In the genomic region with DNA sequence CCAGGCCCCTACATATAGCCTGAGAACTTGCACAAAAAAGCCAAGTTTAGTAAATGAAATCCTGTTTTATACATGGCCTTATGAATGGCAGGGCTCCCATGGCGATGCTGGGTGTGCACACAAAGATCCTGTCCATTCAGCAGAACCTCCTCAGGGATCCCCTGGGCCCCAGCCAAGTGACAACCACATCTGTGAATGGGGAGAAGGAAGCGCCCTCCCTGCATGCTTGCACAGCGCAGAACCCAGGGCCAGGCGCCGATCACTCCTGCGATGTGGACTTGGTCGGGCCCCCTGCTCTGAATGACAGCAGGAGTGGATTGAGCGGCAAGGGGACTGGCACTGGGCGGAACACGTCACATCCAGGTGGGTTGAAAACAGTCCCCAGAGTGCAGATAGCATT, we compare ENCODE assay signal across 19 cellular contexts. TPM values are rescaled to one million over a fixed set of nuclear protein-coding genes. Genes with fewer than 3 reads are reported as not detected.
A peak's percentile ranks its signal among the peaks of the same experiment; 100 is the strongest.
DNase-seq lines count a peak whose midpoint lies in the region; ATAC-seq and TF ChIP-seq lines count a peak whose summit lies in the region.
"Had no signal": no experiment of that assay in that cellular context is flagged by ENCODE, and none has a peak within 500 bp of the region (broad histone marks: within the 10 kb centered on the region; RNA-seq: fewer than 3 reads in every experiment).

No MANE protein-coding gene starts in this region.

- 51 to 56% methylated on average over 10 of the region's 10 CpGs for WGBS in heart right ventricle, 2 donors

- H3K36me3 ChIP-seq in heart right ventricle, result peaks cover 0 to 6% (median 0%) of the 10 kb centered on the region in 9 donors
- H3K36me3 ChIP-seq: ascending aorta had no signal

- H3K4me1 ChIP-seq in heart right ventricle, result peaks cover 7 to 73% (median 47%) of the 10 kb centered on the region in 9 donors

- peak; percentile 17 for DNase-seq in DMS79 treated with DMSO at 0.1 percent for 48 hours (lab: John Stamatoyannopoulos, UW)
- DNase-seq in RPMI8226, result peak; percentile 81
- peak; percentile 48 to 68 for DNase-seq in heart right ventricle
- peak; percentile 74 for DNase-seq in sciatic nerve (ENCODE audit: low spot score)
- no peak for DNase-seq in NCI-H1092 (lab: John Stamatoyannopoulos, UW)
- no peak for DNase-seq in effector CD4-positive, alpha-beta T cell
- DNase-seq: activated CD4-positive, alpha-beta memory T cell treated with anti-CD3 and anti-CD28 coated beads for 36 hours; activated effector memory CD4-positive, alpha-beta T cell treated with Interleukin-2 at 50 U/mL for 16 hours; CD4-positive, CD25-positive, alpha-beta regulatory T cell; effector memory CD8-positive, alpha-beta T cell; foreskin melanocyte; GDM1; NCI-H774; SIG-M5; stimulated activated CD4-positive, alpha-beta T cell treated with anti-CD3 and anti-CD28 coated beads, Interleukin-1b, Interleukin-23, amount 100 ng/mL, for 48 hours; stimulated activated CD8-positive, alpha-beta memory T cell treated with anti-CD3 and anti-CD28 coated beads, Interleukin-4, amount 100 ng/mL, for 48 hours had no signal

- intact Hi-C loops in heart right ventricle (cut with DNase I), result no loop called here
- intact Hi-C loops in sciatic nerve (cut with DNase I), result no loop called here

- peak overlapping the region in 2 of 10 donors; percentile 41 to 59 for H3K27ac ChIP-seq in heart right ventricle
- H3K27ac ChIP-seq: ascending aorta, parathyroid adenoma had no signal

- no peak overlapping the region for H3K4me3 ChIP-seq in heart right ventricle
- H3K4me3 ChIP-seq: ascending aorta had no signal

- H3K27me3 ChIP-seq in heart right ventricle, result peaks cover 0 to 10% (median 0%) of the 10 kb centered on the region in 7 donors
- H3K27me3 ChIP-seq: ascending aorta had no signal

- no peak for TF ChIP-seq CTCF in heart right ventricle (IDR thresholded peaks at IDR 0.05)

- ATAC-seq in heart right ventricle (no peak), sciatic nerve (no peak), GM18511 (IDR thresholded peaks at IDR 0.05; ENCODE audit: unreplicated experiment) (no peak)
- ATAC-seq: effector memory CD8-positive, alpha-beta T cell had no signal

- H3K9me3 ChIP-seq in heart right ventricle, result no peaks in the 10 kb centered on the region
- H3K9me3 ChIP-seq: ascending aorta had no signal

RNA-seq across cellular contexts. Expression of gene CDC42EP2, which starts 4.5 kb away (rescaled TPM):
- 10 to 100 TPM in 4 of 10 donors, 1 to 10 TPM in 6; 3.9 to 21.9 (median 9.0) TPM for total RNA-seq in heart right ventricle
- polyA plus RNA-seq in heart right ventricle, result 10 to 100 TPM; 13.2 to 21.1 TPM
- total RNA-seq in sciatic nerve, result 34.7 TPM
- polyA plus RNA-seq: CD4-positive, CD25-positive, alpha-beta regulatory T cell had no signal

RNA-seq across cellular contexts. Expression of gene DPF2, which starts 23.4 kb away (rescaled TPM):
- 10 to 100 TPM; 37.4 to 63.4 (median 50.6) TPM for total RNA-seq in heart right ventricle
- polyA plus RNA-seq in heart right ventricle, result 10 to 100 TPM; 24.9 to 32.6 TPM
- total RNA-seq in sciatic nerve, result 62.5 TPM

RNA-seq across cellular contexts. Expression of gene TIGD3, which starts 44.3 kb away (rescaled TPM):
- under 1 TPM in 8 of 10 donors, not detected in 2; 0.11 to 0.87 (median 0.33) TPM for total RNA-seq in heart right ventricle
- polyA plus RNA-seq in heart right ventricle, result under 1 TPM; 0.19 to 0.80 TPM
- total RNA-seq in sciatic nerve, result not detected
- total RNA-seq: ascending aorta had no signal

RNA-seq across cellular contexts. Expression of gene POLA2, which starts 48.5 kb away (rescaled TPM):
- total RNA-seq in heart right ventricle (1 to 10 TPM; 2.3 to 7.3 (median 3.8) TPM), sciatic nerve (5.5 TPM)
- polyA plus RNA-seq in heart right ventricle, result 1 to 10 TPM; 8.6 to 9.4 TPM

Comparison
In these comparisons a context has a peak if more than half of its experiments do, and no peak if none do; other contexts are left out.
1. DNase-seq: peak in DMS79 treated with DMSO at 0.1 percent for 48 hours (single experiment), RPMI8226 (single experiment), heart right ventricle (2 of 2) and sciatic nerve (single experiment); none in NCI-H1092 (single experiment) and effector CD4-positive, alpha-beta T cell (single experiment).